In genomic region chr3:12345584-12346494, GRCh38 we compare ENCODE assay signal across 21 cellular contexts. TPM values are rescaled to one million over a fixed set of nuclear protein-coding genes. Genes with fewer than 3 reads are reported as not detected.
DNase-seq lines count a peak whose midpoint lies in the region; ATAC-seq and TF ChIP-seq lines count a peak whose summit lies in the region.
"Had no signal": no experiment of that assay in that cellular context is flagged by ENCODE, and none has a peak within 500 bp of the region (broad histone marks: within the 10 kb centered on the region; RNA-seq: fewer than 3 reads in every experiment).

No MANE protein-coding gene starts in this region.

- ATAC-seq in Panc1 (no peak), GM21423 (IDR thresholded peaks at IDR 0.05; ENCODE audit: unreplicated experiment) (no peak)

- H3K4me3 ChIP-seq in Panc1 (ENCODE audit: low read depth in 2 of 2, low read length in 2 of 2) (no peak overlapping the region), epithelial cell of esophagus (ENCODE audit: low read length) (no peak overlapping the region)
- H3K4me3 ChIP-seq: dorsolateral prefrontal cortex, ovary, right atrium auricular region had no signal

- BruUV-seq in Panc1 (replicated peaks; lab: Mats Ljungman, UMichigan): TSS peak; percentile 8

- TF ChIP-seq CTCF in Panc1 (IDR thresholded peaks at IDR 0.05): no peak
- no peak for TF ChIP-seq CTCF in epithelial cell of esophagus (IDR thresholded peaks at IDR 0.05; ENCODE audit: insufficient read depth, low read depth, low read length, missing control alignments)

- POLR2A ChIA-PET in Panc1 (lab: Charles Lee): no interaction called here

- H3K4me1 ChIP-seq in Panc1 (ENCODE audit: control insufficient read depth, insufficient read depth, low read length): peaks cover 35% of the 10 kb centered on the region

- CTCF ChIA-PET in Panc1 (lab: Charles Lee): interaction anchor here (0.6 kb wide), 1 partner anchor 35 kb away, joined by 3 read pairs; no protein-coding TSS in a partner anchor

- no peaks in the 10 kb centered on the region for H3K36me3 ChIP-seq in Panc1 (ENCODE audit: control insufficient read depth, insufficient read depth, low read length)
- H3K36me3 ChIP-seq: ovary, right atrium auricular region had no signal

- in situ Hi-C loops in Panc1 (cut with HindIII; ENCODE audit: low pct_unique_long_range_greater_than_20kb, low sequenced_read_pairs): no loop called here

- intact Hi-C loops in Panc1 (cut with micrococcal nuclease; ENCODE audit: unreplicated experiment): no loop called here

- no peaks in the 10 kb centered on the region for H3K27me3 ChIP-seq in Panc1 (ENCODE audit: control insufficient read depth, insufficient read depth, low read length)
- H3K27me3 ChIP-seq: ovary, right atrium auricular region had no signal

- peak overlapping the region; percentile 66; the same call in 1 of the 2 replicates for H3K27ac ChIP-seq in Panc1 (ENCODE audit: low read length)
- H3K27ac ChIP-seq: dorsolateral prefrontal cortex, ovary, right atrium auricular region had no signal

- DNase-seq in stimulated activated CD4-positive, alpha-beta T cell treated with anti-CD3 and anti-CD28 coated beads, Interleukin-1b, Interleukin-23, amount 100 ng/mL, for 48 hours: peak; percentile 8
- no peak for DNase-seq in stimulated activated CD4-positive, alpha-beta T cell treated with anti-CD3 and anti-CD28 coated beads, Interleukin-12 subunit alpha, Interleukin-12 subunit beta, amount 100 ng/mL, for 4 hours
- DNase-seq in Panc1 (ENCODE audit: low read depth, low spot score) (no peak), epithelial cell of esophagus (ENCODE audit: low read depth) (peak; percentile 74), NCI-H226 (no peak), ureter (ENCODE audit: low spot score) (no peak)
- DNase-seq: activated CD4-positive, alpha-beta T cell treated with anti-CD3 and anti-CD28 coated beads, Interleukin-2, amount 10 ng/mL, durations not matched to agents 7 days and 5 days; activated naive CD4-positive, alpha-beta T cell treated with anti-CD3 and anti-CD28 coated beads, Interleukin-2, amount 10 ng/mL, durations not matched to agents 7 days and 5 days; aorta; CD4-positive, alpha-beta T cell; central memory CD4-positive, alpha-beta T cell; dorsolateral prefrontal cortex; H9; hippocampal formation; MV-4-11; NCI-H1694 treated with DMSO at 0.1 percent for 48 hours; NCI-H69; ovary had no signal

- no peaks in the 10 kb centered on the region for H3K9me3 ChIP-seq in Panc1 (ENCODE audit: control insufficient read depth, insufficient read depth, low read depth, low read length)
- H3K9me3 ChIP-seq: ovary, right atrium auricular region had no signal

RNA-seq across cellular contexts. Expression of gene PPARG, which starts 57.0 kb away (rescaled TPM):
- 88.1 TPM for total RNA-seq in Panc1 (2021; ENCODE audit: unreplicated experiment)
- polyA plus RNA-seq in Panc1 (2012; ENCODE audit: insufficient read length): 66.6 TPM
- total RNA-seq in ureter: 214 TPM
- total RNA-seq: G401 had no signal

Comparison
In these comparisons a context has a peak if more than half of its experiments do, and no peak if none do; other contexts are left out.
1. DNase-seq: peak in stimulated activated CD4-positive, alpha-beta T cell treated with anti-CD3 and anti-CD28 coated beads, Interleukin-1b, Interleukin-23, amount 100 ng/mL, for 48 hours (single experiment) and epithelial cell of esophagus (single experiment); none in stimulated activated CD4-positive, alpha-beta T cell treated with anti-CD3 and anti-CD28 coated beads, Interleukin-12 subunit alpha, Interleukin-12 subunit beta, amount 100 ng/mL, for 4 hours (single experiment), Panc1 (single experiment), NCI-H226 (single experiment) and ureter (single experiment).